Comparison of ENCODE assay signal across 26 cellular contexts in genomic region chr1:220325306-220325995, GRCh38. TPM values are rescaled to one million over a fixed set of nuclear protein-coding genes. Genes with fewer than 3 reads are reported as not detected.
DNase-seq lines count a peak whose midpoint lies in the region; ATAC-seq and TF ChIP-seq lines count a peak whose summit lies in the region.
"Had no signal": no experiment of that assay in that cellular context is flagged by ENCODE, and none has a peak within 500 bp of the region (broad histone marks: within the 10 kb centered on the region; RNA-seq: fewer than 3 reads in every experiment).

No MANE protein-coding gene starts in this region.

- no peak overlapping the region for H3K27ac Mint-ChIP-seq in naive thymus-derived CD4-positive, alpha-beta T cell
- H3K27ac Mint-ChIP-seq: activated naive CD8-positive, alpha-beta T cell; activated T-helper 17 cell treated with anti-CD3 and anti-CD28 coated beads, Interleukin-2, amount 50 U/mL, for 72 hours; B cell; T-helper 2 cell treated with Interferon-gamma antibody and Interleukin-4, amounts not matched to agents 5 μg/mL and 100 μg/mL, for 36 hours had no signal

- H3K36me3 ChIP-seq in PC-3 (ENCODE audit: low read depth, low read length) (no peaks in the 10 kb centered on the region), mucosa of descending colon (ENCODE audit: low read depth) (no peaks in the 10 kb centered on the region)
- H3K36me3 ChIP-seq in naive thymus-derived CD4-positive, alpha-beta T cell (ENCODE audit: control insufficient read depth in 2 of 3, insufficient read depth in 3 of 3, low read length in 3 of 3) = no peaks in the 10 kb centered on the region

- H3K9me3 ChIP-seq in PC-3 (ENCODE audit: low read length) = no peaks in the 10 kb centered on the region
- no peaks in the 10 kb centered on the region for H3K9me3 ChIP-seq in mucosa of descending colon
- H3K9me3 ChIP-seq in naive thymus-derived CD4-positive, alpha-beta T cell (ENCODE audit: control insufficient read depth in 2 of 3, low read length in 3 of 3) = no peaks in the 10 kb centered on the region

- peaks cover 0 to 16% (median 15%) of the 10 kb centered on the region in 5 donors for H3K27me3 Mint-ChIP-seq in naive thymus-derived CD4-positive, alpha-beta T cell

- intact Hi-C loops in PC-3 (cut with micrococcal nuclease) = no loop called here
- intact Hi-C loops in mucosa of descending colon (cut with DNase I, micrococcal nuclease) = no loop called here
- intact Hi-C loops in naive thymus-derived CD4-positive, alpha-beta T cell (cut with micrococcal nuclease) = no loop called here

- peak; percentile 85 for DNase-seq in DMS79 (lab: John Stamatoyannopoulos, UW)
- peak; percentile 10 to 23 for DNase-seq in Kasumi-1 (lab: John Stamatoyannopoulos, UW)
- DNase-seq in PC-3 = peak; percentile 23
- peak; percentile 30 for DNase-seq in kidney tubule cell (ENCODE audit: low spot score)
- no peak for DNase-seq in T1000 (lab: John Stamatoyannopoulos, UW)
- DNase-seq in mucosa of descending colon = no peak
- no peak for DNase-seq in naive thymus-derived CD4-positive, alpha-beta T cell
- no peak for DNase-seq in nucleus accumbens (lab: John Stamatoyannopoulos, UW)
- DNase-seq: activated CD4-positive, alpha-beta T cell treated with anti-CD3 and anti-CD28 coated beads, Interleukin-2, amount 50 U/mL, for 1 hour; aorta; central memory CD4-positive, alpha-beta T cell; dermis blood vessel endothelial cell; DMS153; GF-D8; glutamatergic neuron; H7; kidney glomerular epithelial cell; NCI-H1417 treated with DMSO at 0.1 percent for 48 hours; NCI-H2171 treated with DMSO at 0.1 percent for 48 hours; NCI-H526; substantia nigra had no signal

- H3K36me3 Mint-ChIP-seq in naive thymus-derived CD4-positive, alpha-beta T cell = no peaks in the 10 kb centered on the region
- H3K36me3 Mint-ChIP-seq: activated naive CD8-positive, alpha-beta T cell had no signal

- CTCF ChIA-PET in PC-3 (lab: Charles Lee) = no interaction called here
- CTCF ChIA-PET in naive thymus-derived CD4-positive, alpha-beta T cell (lab: Charles Lee) = no interaction called here

- H3K27me3 ChIP-seq in PC-3 (ENCODE audit: low read length) = peaks cover 5% of the 10 kb centered on the region; the same call in 1 of the 2 replicates
- no peaks in the 10 kb centered on the region for H3K27me3 ChIP-seq in naive thymus-derived CD4-positive, alpha-beta T cell (ENCODE audit: control insufficient read depth in 2 of 2, insufficient read depth in 2 of 2, low read length in 2 of 2)

- BruUV-seq in PC-3 (replicated peaks; lab: Mats Ljungman, UMichigan) = no TSS peak

- no peak overlapping the region for H3K27ac ChIP-seq in PC-3 (ENCODE audit: low read length)
- H3K27ac ChIP-seq in naive thymus-derived CD4-positive, alpha-beta T cell (ENCODE audit: low read depth, low read length) = no peak overlapping the region

- no peak overlapping the region for H3K4me2 ChIP-seq in PC-3 (ENCODE audit: low read length)

- no peaks in the 10 kb centered on the region for H3F3A ChIP-seq in PC-3 (ENCODE audit: low read length, unreplicated experiment)

- peaks cover 13% of the 10 kb centered on the region for H3K4me1 ChIP-seq in PC-3 (ENCODE audit: insufficient read depth, low read length)
- no peaks in the 10 kb centered on the region for H3K4me1 ChIP-seq in mucosa of descending colon (ENCODE audit: low read depth)
- H3K4me1 ChIP-seq in naive thymus-derived CD4-positive, alpha-beta T cell (ENCODE audit: control insufficient read depth in 2 of 2, insufficient read depth in 2 of 2, low read length in 2 of 2) = no peaks in the 10 kb centered on the region

- no peaks in the 10 kb centered on the region for H3K9me3 Mint-ChIP-seq in naive thymus-derived CD4-positive, alpha-beta T cell
- H3K9me3 Mint-ChIP-seq: activated T-helper 17 cell treated with anti-CD3 and anti-CD28 coated beads, Interleukin-2, amount 50 U/mL, for 72 hours; T-helper 2 cell treated with Interferon-gamma antibody and Interleukin-4, amounts not matched to agents 5 μg/mL and 100 μg/mL, for 36 hours had no signal

- ATAC-seq in PC-3 = no peak
- ATAC-seq in mucosa of descending colon = no peak
- ATAC-seq in naive thymus-derived CD4-positive, alpha-beta T cell = no peak
- ATAC-seq: activated T-helper 17 cell treated with anti-CD3 and anti-CD28 coated beads, Interleukin-2, amount 50 U/mL, for 72 hours; HepG2 had no signal

- H2AFZ ChIP-seq in PC-3 (ENCODE audit: low read length) = no peak overlapping the region

- TF ChIP-seq CTCF in PC-3 (conservative IDR thresholded peaks at IDR 0.05; ENCODE audit: low read depth, low read length) (no peak), mucosa of descending colon (IDR thresholded peaks at IDR 0.05) (no peak)

- no peaks in the 10 kb centered on the region for H4K20me1 ChIP-seq in PC-3 (ENCODE audit: low read length)

- H3K9me2 ChIP-seq in PC-3 (replicated peaks; ENCODE audit: low read length) = no peaks in the 10 kb centered on the region

- no peak overlapping the region for H3K9ac ChIP-seq in PC-3 (ENCODE audit: low read length)

- POLR2A ChIA-PET in PC-3 (lab: Charles Lee; ENCODE audit: unreplicated experiment) = no interaction called here
- POLR2A ChIA-PET in naive thymus-derived CD4-positive, alpha-beta T cell (lab: Charles Lee) = no interaction called here

- H3K4me3 ChIP-seq in PC-3 (ENCODE audit: low read length) = no peak overlapping the region
- no peak overlapping the region for H3K4me3 ChIP-seq in mucosa of descending colon
- no peak overlapping the region for H3K4me3 ChIP-seq in naive thymus-derived CD4-positive, alpha-beta T cell (ENCODE audit: low read length)

- peaks cover 0 to 2% (median 0%) of the 10 kb centered on the region in 7 donors for H3K4me1 Mint-ChIP-seq in naive thymus-derived CD4-positive, alpha-beta T cell
- H3K4me1 Mint-ChIP-seq: activated T-helper 17 cell treated with anti-CD3 and anti-CD28 coated beads, Interleukin-2, amount 50 U/mL, for 72 hours; B cell had no signal

- H3K4me3 Mint-ChIP-seq in naive thymus-derived CD4-positive, alpha-beta T cell = no peak overlapping the region
- H3K4me3 Mint-ChIP-seq: activated naive CD8-positive, alpha-beta T cell; activated T-helper 17 cell treated with anti-CD3 and anti-CD28 coated beads, Interleukin-2, amount 50 U/mL, for 72 hours; B cell; T-helper 2 cell treated with Interferon-gamma antibody and Interleukin-4, amounts not matched to agents 5 μg/mL and 100 μg/mL, for 36 hours had no signal

- no peaks in the 10 kb centered on the region for H3K79me2 ChIP-seq in PC-3 (ENCODE audit: low read length)

RNA-seq across cellular contexts. Expression of gene RAB3GAP2, which starts 53.2 kb away (rescaled TPM):
- 16.7 and 19.9 TPM in 2 replicates for total RNA-seq in PC-3 (2014; rRNA removed)
- total RNA-seq in mucosa of descending colon = 10 to 100 TPM; 27.9 to 35.0 (median 31.1) TPM
- total RNA-seq in naive thymus-derived CD4-positive, alpha-beta T cell = 10 to 100 TPM; 36.8 to 53.0 (median 46.4) TPM
- 10 to 100 TPM; 13.9 to 14.7 TPM for polyA plus RNA-seq in naive thymus-derived CD4-positive, alpha-beta T cell

Comparison
In these comparisons a context has a peak if more than half of its experiments do, and no peak if none do; other contexts are left out.
1. DNase-seq: peak in DMS79 (single experiment), Kasumi-1 (2 of 2), PC-3 (single experiment) and kidney tubule cell (single experiment); none in T1000 (single experiment), mucosa of descending colon (0 of 3), naive thymus-derived CD4-positive, alpha-beta T cell (0 of 9) and nucleus accumbens (0 of 56).